32 cellular contexts compared by ENCODE assay signal in genomic region chr3:12512534-12513101, GRCh38. TPM values are rescaled to one million over a fixed set of nuclear protein-coding genes. Genes with fewer than 3 reads are reported as not detected.
"Had no signal": no experiment of that assay in that cellular context is flagged by ENCODE, and none has a peak within 500 bp of the region (broad histone marks: within the 10 kb centered on the region; RNA-seq: fewer than 3 reads in every experiment).

No MANE protein-coding gene starts in this region.

- H3K4me3 ChIP-seq: hepatocyte, lower lobe of right lung, pancreas, prostate gland, sigmoid colon, spleen, suprapubic skin, thoracic aorta, tibial artery, upper lobe of right lung had no signal

- H3K9me3 Mint-ChIP-seq: naive thymus-derived CD8-positive, alpha-beta T cell; nephron; neural crest cell; stimulated activated effector memory CD8-positive, alpha-beta T cell treated with anti-CD3 and anti-CD28 coated beads, Interleukin-12 subunit alpha, Interleukin-12 subunit beta, amount 100 ng/mL, for 72 hours; stimulated activated naive CD8-positive, alpha-beta T cell treated with anti-CD3 and anti-CD28 coated beads, Interleukin-15, Interleukin-2, amounts not matched to agents 100 ng/mL and 50 ng/mL, for 24 hours had no signal

- H3K27me3 Mint-ChIP-seq: naive thymus-derived CD8-positive, alpha-beta T cell; stimulated activated naive CD8-positive, alpha-beta T cell treated with anti-CD3 and anti-CD28 coated beads, Interleukin-15, Interleukin-2, amounts not matched to agents 100 ng/mL and 50 ng/mL, for 24 hours had no signal

- ATAC-seq: left lobe of liver; lower lobe of right lung; naive thymus-derived CD8-positive, alpha-beta T cell; pancreas; stimulated activated effector memory CD8-positive, alpha-beta T cell treated with anti-CD3 and anti-CD28 coated beads, Interleukin-12 subunit alpha, Interleukin-12 subunit beta, amount 100 ng/mL, for 72 hours; upper lobe of right lung had no signal

- H3K4me1 ChIP-seq: lower lobe of right lung, prostate gland, spleen, upper lobe of right lung had no signal

- H3K27ac ChIP-seq: hepatocyte, lower lobe of right lung, pancreas, prostate gland, sigmoid colon, spleen, suprapubic skin, tibial artery, upper lobe of right lung had no signal

- H3K4me1 Mint-ChIP-seq: neural crest cell; stimulated activated effector memory CD8-positive, alpha-beta T cell treated with anti-CD3 and anti-CD28 coated beads, Interleukin-12 subunit alpha, Interleukin-12 subunit beta, amount 100 ng/mL, for 72 hours had no signal

- H3K9me3 ChIP-seq: lower lobe of right lung, pancreas, prostate gland, sigmoid colon, spleen, suprapubic skin, thoracic aorta, tibial artery, upper lobe of right lung had no signal

- H3K27ac Mint-ChIP-seq: stimulated activated effector memory CD8-positive, alpha-beta T cell treated with anti-CD3 and anti-CD28 coated beads, Interleukin-12 subunit alpha, Interleukin-12 subunit beta, amount 100 ng/mL, for 72 hours; stimulated activated naive CD8-positive, alpha-beta T cell treated with anti-CD3 and anti-CD28 coated beads, Interleukin-15, Interleukin-2, amounts not matched to agents 100 ng/mL and 50 ng/mL, for 24 hours had no signal

- H3K4me3 Mint-ChIP-seq: naive thymus-derived CD8-positive, alpha-beta T cell; nephron; neural crest cell; stimulated activated effector memory CD8-positive, alpha-beta T cell treated with anti-CD3 and anti-CD28 coated beads, Interleukin-12 subunit alpha, Interleukin-12 subunit beta, amount 100 ng/mL, for 72 hours; stimulated activated naive CD8-positive, alpha-beta T cell treated with anti-CD3 and anti-CD28 coated beads, Interleukin-15, Interleukin-2, amounts not matched to agents 100 ng/mL and 50 ng/mL, for 24 hours had no signal

- H3K27me3 ChIP-seq: hepatocyte, pancreas, sigmoid colon, spleen, suprapubic skin, tibial artery, upper lobe of right lung had no signal

- H2AFZ ChIP-seq: hepatocyte had no signal

- H3K4me2 ChIP-seq: hepatocyte had no signal

- DNase-seq: kidney glomerular epithelial cell; left cardiac atrium; lower lobe of right lung; mammary epithelial cell; mesenchymal stem cell; naive thymus-derived CD8-positive, alpha-beta T cell; nucleus accumbens; pancreas; posterior cingulate gyrus; retina; right cardiac atrium; sigmoid colon; small intestine; spleen; stimulated activated CD4-positive, alpha-beta T cell treated with anti-CD3 and anti-CD28 coated beads, Interleukin-4, amount 100 ng/mL, for 24 hours; stimulated activated naive CD4-positive, alpha-beta T cell; tibial artery; trophoblast cell; upper lobe of right lung had no signal

- H3K36me3 ChIP-seq: pancreas, prostate gland, thoracic aorta had no signal

- H3K79me2 ChIP-seq: hepatocyte had no signal

- FAIRE-seq: keratinocyte, pancreas, small intestine, urothelium cell line had no signal

RNA-seq across cellular contexts. Expression of gene MKRN2OS, which starts 32.7 kb away (rescaled TPM):
- total RNA-seq: left cardiac atrium; left lobe of liver; lower lobe of right lung; naive thymus-derived CD8-positive, alpha-beta T cell; neural crest cell; osteoblast; right cardiac atrium; sigmoid colon; spleen; subcutaneous adipose tissue; thoracic aorta; upper lobe of right lung had no signal
- polyA plus RNA-seq: naive thymus-derived CD8-positive, alpha-beta T cell; spleen had no signal
